ENCODE assay signal across 1 cellular context in the genomic region with DNA sequence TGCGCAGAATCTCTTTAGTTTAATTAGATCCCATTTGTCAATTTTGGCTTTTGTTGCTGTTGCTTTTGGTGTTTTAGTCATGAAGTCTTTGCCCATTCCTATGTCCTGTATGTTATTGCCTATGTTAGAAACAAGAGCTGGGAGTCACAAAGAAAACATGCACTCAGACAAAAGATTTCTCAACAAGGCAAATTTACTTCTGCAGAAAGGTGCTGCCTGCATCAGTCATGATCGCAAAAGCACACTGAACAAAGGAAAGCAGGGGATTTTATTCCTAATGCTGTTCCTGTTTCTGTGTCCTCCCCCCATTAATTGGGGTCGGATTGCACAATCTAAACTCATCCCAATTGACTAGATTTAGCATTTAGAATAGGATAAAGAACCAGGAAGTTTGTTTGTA.
TF ChIP-seq lines count a peak whose summit lies in the region.

No MANE protein-coding gene starts in this region.

TF ChIP-seq in HepG2, 621 proteins besides CTCF, POLR2A, EP300 and RAD21 (continued from another document):
- TF ChIP-seq, protein P1, sequence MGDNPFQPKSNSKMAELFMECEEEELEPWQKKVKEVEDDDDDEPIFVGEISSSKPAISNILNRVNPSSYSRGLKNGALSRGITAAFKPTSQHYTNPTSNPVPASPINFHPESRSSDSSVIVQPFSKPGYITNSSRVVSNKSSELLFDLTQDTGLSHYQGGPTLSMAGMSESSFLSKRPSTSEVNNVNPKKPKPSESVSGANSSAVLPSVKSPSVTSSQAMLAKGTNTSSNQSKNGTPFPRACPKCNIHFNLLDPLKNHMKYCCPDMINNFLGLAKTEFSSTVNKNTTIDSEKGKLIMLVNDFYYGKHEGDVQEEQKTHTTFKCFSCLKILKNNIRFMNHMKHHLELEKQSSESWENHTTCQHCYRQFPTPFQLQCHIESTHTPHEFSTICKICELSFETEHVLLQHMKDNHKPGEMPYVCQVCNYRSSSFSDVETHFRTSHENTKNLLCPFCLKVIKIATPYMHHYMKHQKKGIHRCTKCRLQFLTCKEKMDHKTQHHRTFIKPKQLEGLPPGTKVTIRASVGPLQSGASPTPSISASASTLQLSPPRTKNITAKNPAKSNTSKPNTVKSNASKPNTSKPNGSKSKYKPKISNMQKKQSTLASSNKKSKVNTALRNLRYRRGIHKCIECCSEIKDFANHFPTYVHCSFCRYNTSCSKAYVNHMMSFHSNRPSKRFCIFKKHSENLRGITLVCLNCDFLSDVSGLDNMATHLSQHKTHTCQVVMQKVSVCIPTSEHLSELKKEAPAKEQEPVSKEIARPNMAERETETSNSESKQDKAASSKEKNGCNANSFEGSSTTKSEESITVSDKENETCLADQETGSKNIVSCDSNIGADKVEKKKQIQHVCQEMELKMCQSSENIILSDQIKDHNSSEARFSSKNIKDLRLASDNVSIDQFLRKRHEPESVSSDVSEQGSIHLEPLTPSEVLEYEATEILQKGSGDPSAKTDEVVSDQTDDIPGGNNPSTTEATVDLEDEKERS (CRISPR knock-in tag; IDR thresholded peaks at IDR 0.05) = 0 out of 2 replicates have a peak, but pooled peaks have one; percentile 58
- no peak for TF ChIP-seq NR2F1 (CRISPR knock-in tag; IDR thresholded peaks at IDR 0.05)
- TF ChIP-seq GFI1 (CRISPR knock-in tag; IDR thresholded peaks at IDR 0.05; ENCODE audit: borderline replicate concordance) = no peak
